In genomic region chr6:42450314-42451145, GRCh38 we compare ENCODE assay signal across 7 cellular contexts. TPM values are rescaled to one million over a fixed set of nuclear protein-coding genes. Genes with fewer than 3 reads are reported as not detected.
DNase-seq lines count a peak whose midpoint lies in the region; ATAC-seq and TF ChIP-seq lines count a peak whose summit lies in the region.

No MANE protein-coding gene starts in this region.

- peak overlapping the region; percentile 91 to 99 for H3K4me3 Mint-ChIP-seq in stimulated activated naive CD8-positive, alpha-beta T cell treated with anti-CD3 and anti-CD28 coated beads, Interleukin-15, amount 100 ng/mL, for 72 hours

- peaks cover 15% of the 10 kb centered on the region for H3K27me3 Mint-ChIP-seq in stimulated activated naive CD8-positive, alpha-beta T cell treated with anti-CD3 and anti-CD28 coated beads, Interleukin-15, amount 100 ng/mL, for 72 hours

- in situ Hi-C loops in astrocyte of the cerebellum (cut with HindIII; ENCODE audit: low sequenced_read_pairs) = loop anchor here (5.0 kb wide), 2 partner anchors 33 to 42 kb away; no protein-coding TSS in a partner anchor

- H3K36me3 ChIP-seq in left lung = no peaks in the 10 kb centered on the region

- peak; percentile 50 for DNase-seq in NCI-H748 (lab: John Stamatoyannopoulos, UW; ENCODE audit: unreplicated experiment)
- no peak for DNase-seq in astrocyte of the cerebellum (ENCODE audit: low read depth)
- DNase-seq in left lung = peak in 1 of 2 donors; percentile 41
- peak in 1 of 2 donors; percentile 53 for DNase-seq in stimulated activated naive CD8-positive, alpha-beta T cell treated with anti-CD3 and anti-CD28 coated beads, Interleukin-15, amount 100 ng/mL, for 72 hours
- no peak for DNase-seq in T-helper 9 cell

- H3K9me3 Mint-ChIP-seq in stimulated activated naive CD8-positive, alpha-beta T cell treated with anti-CD3 and anti-CD28 coated beads, Interleukin-15, amount 100 ng/mL, for 72 hours = no peaks in the 10 kb centered on the region

- peak overlapping the region; percentile 63 to 97 for H3K27ac Mint-ChIP-seq in stimulated activated naive CD8-positive, alpha-beta T cell treated with anti-CD3 and anti-CD28 coated beads, Interleukin-15, amount 100 ng/mL, for 72 hours

- TF ChIP-seq CTCF in GM12875 (IDR thresholded peaks at IDR 0.05; ENCODE audit: borderline replicate concordance, insufficient read depth, low read depth, low read length) = no peak
- no peak for TF ChIP-seq CTCF in astrocyte of the cerebellum (IDR thresholded peaks at IDR 0.05; ENCODE audit: low read depth, low read length, missing control alignments)
- no peak for TF ChIP-seq CTCF in left lung (IDR thresholded peaks at IDR 0.05)

- H3K4me1 ChIP-seq in left lung = peaks cover 8 to 46% of the 10 kb centered on the region in 2 donors

- peaks cover 0 to 21% of the 10 kb centered on the region in 2 donors for H3K27me3 ChIP-seq in left lung

- H3K4me1 Mint-ChIP-seq in stimulated activated naive CD8-positive, alpha-beta T cell treated with anti-CD3 and anti-CD28 coated beads, Interleukin-15, amount 100 ng/mL, for 72 hours = peaks cover 60% of the 10 kb centered on the region

- peak overlapping the region; percentile 39 to 91 for H3K27ac ChIP-seq in left lung

- H3K9me3 ChIP-seq in left lung = no peaks in the 10 kb centered on the region

- intact Hi-C loops in left lung (cut with DNase I) = no loop called here

- ATAC-seq in left lung (no peak), HG03135 (IDR thresholded peaks at IDR 0.05; ENCODE audit: unreplicated experiment) (no peak)
- peak; percentile 51 for ATAC-seq in stimulated activated naive CD8-positive, alpha-beta T cell treated with anti-CD3 and anti-CD28 coated beads, Interleukin-15, amount 100 ng/mL, for 72 hours

- H3K4me3 ChIP-seq in GM12875 (ENCODE audit: low read depth, low read length) (peak overlapping the region; percentile 83), astrocyte of the cerebellum (ENCODE audit: low read depth, low read length) (peak overlapping the region; percentile 73), left lung (peak overlapping the region; percentile 74 to 86)

RNA-seq across cellular contexts. Expression of gene TRERF1, which starts 1.2 kb away (rescaled TPM):
- total RNA-seq in left lung = 1 to 10 TPM; 3.7 to 6.7 TPM
